In genomic region chr12:116609715-116610114, GRCh38 we compare ENCODE assay signal across 9 cellular contexts. TPM values are rescaled to one million over a fixed set of nuclear protein-coding genes. Genes with fewer than 3 reads are reported as not detected.
A peak's percentile ranks its signal among the peaks of the same experiment; 100 is the strongest.
DNase-seq lines count a peak whose midpoint lies in the region; ATAC-seq and TF ChIP-seq lines count a peak whose summit lies in the region.
"Had no signal": no experiment of that assay in that cellular context is flagged by ENCODE, and none has a peak within 500 bp of the region (broad histone marks: within the 10 kb centered on the region; RNA-seq: fewer than 3 reads in every experiment).

No MANE protein-coding gene starts in this region.

- H3K9me3 ChIP-seq in esophagus muscularis mucosa = no peaks in the 10 kb centered on the region

- H3K4me1 ChIP-seq in esophagus muscularis mucosa = peaks cover 4 to 13% (median 8%) of the 10 kb centered on the region in 4 donors

- no peak for TF ChIP-seq EP300 in esophagus muscularis mucosa (IDR thresholded peaks at IDR 0.05)

- peak overlapping the region in 1 of 4 donors; percentile 42 for H3K27ac ChIP-seq in esophagus muscularis mucosa (replicated peaks in 1 of 4)

- H3K27me3 ChIP-seq in esophagus muscularis mucosa = no peaks in the 10 kb centered on the region

- intact Hi-C loops in esophagus muscularis mucosa (cut with DNase I) = no loop called here

- TF ChIP-seq POLR2A in esophagus muscularis mucosa (IDR thresholded peaks at IDR 0.05; ENCODE audit: low read depth) = no peak

- WGBS in esophagus muscularis mucosa = 98% methylated on average over 5 of the region's 5 CpGs

- TF ChIP-seq CTCF in AG09309 (IDR thresholded peaks at IDR 0.05; ENCODE audit: control insufficient read depth, insufficient read depth, low read depth, low read length, missing control alignments) (peak; percentile 33), GM12875 (IDR thresholded peaks at IDR 0.05; ENCODE audit: borderline replicate concordance, insufficient read depth, low read depth, low read length) (peak; percentile 29; the same call in 1 of the 2 replicates), esophagus muscularis mucosa (IDR thresholded peaks at IDR 0.05) (peak in 1 of 3 experiments; percentile 24)

- no peaks in the 10 kb centered on the region for H3K36me3 ChIP-seq in esophagus muscularis mucosa

- no peak for ATAC-seq in activated CD4-positive, CD25-positive, alpha-beta regulatory T cell treated with anti-CD3 and anti-CD28 coated beads, Interleukin-2, amount 50 U/mL, for 24 hours
- ATAC-seq in HG03139 (IDR thresholded peaks at IDR 0.05; ENCODE audit: unreplicated experiment) = no peak

- no peak overlapping the region for H3K4me3 ChIP-seq in AG09309 (ENCODE audit: control insufficient read depth, low read depth, low read length)
- H3K4me3 ChIP-seq in GM12875 (ENCODE audit: low read depth, low read length) = no peak overlapping the region
- H3K4me3 ChIP-seq in esophagus muscularis mucosa = no peak overlapping the region

- DNase-seq in AG09309 (ENCODE audit: low read depth) (no peak), UCSD-AML1 (lab: John Stamatoyannopoulos, UW; ENCODE audit: unreplicated experiment) (peak; percentile 25), islet precursor cell (peak; percentile 78), esophagus muscularis mucosa (ENCODE audit: extremely low spot score) (no peak), NOMO-1 (lab: John Stamatoyannopoulos, UW; ENCODE audit: unreplicated experiment in 2 of 2) (no peak)
- DNase-seq: NCI-H187 had no signal

RNA-seq across cellular contexts. Expression of gene MAP1LC3B2, which starts 50.5 kb away (rescaled TPM):
- total RNA-seq in esophagus muscularis mucosa = 1 to 10 TPM in 2 of 4 donors, under 1 TPM in 1, not detected in 1; 0.83 to 3.0 (median 1.8) TPM

Comparison
In these comparisons a context has a peak if more than half of its experiments do, and no peak if none do; other contexts are left out.
1. DNase-seq: peak in UCSD-AML1 (single experiment) and islet precursor cell (single experiment); none in AG09309 (single experiment), esophagus muscularis mucosa (single experiment) and NOMO-1 (0 of 2).